Comparison of ENCODE assay signal across 1 cellular context in genomic region chr1:224430511-224431113, GRCh38.
TF ChIP-seq lines count a peak whose summit lies in the region.

No MANE protein-coding gene starts in this region.

TF ChIP-seq in K562, 482 proteins besides CTCF, POLR2A, EP300 and RAD21 (continued from another document):
- TF ChIP-seq, protein P1, sequence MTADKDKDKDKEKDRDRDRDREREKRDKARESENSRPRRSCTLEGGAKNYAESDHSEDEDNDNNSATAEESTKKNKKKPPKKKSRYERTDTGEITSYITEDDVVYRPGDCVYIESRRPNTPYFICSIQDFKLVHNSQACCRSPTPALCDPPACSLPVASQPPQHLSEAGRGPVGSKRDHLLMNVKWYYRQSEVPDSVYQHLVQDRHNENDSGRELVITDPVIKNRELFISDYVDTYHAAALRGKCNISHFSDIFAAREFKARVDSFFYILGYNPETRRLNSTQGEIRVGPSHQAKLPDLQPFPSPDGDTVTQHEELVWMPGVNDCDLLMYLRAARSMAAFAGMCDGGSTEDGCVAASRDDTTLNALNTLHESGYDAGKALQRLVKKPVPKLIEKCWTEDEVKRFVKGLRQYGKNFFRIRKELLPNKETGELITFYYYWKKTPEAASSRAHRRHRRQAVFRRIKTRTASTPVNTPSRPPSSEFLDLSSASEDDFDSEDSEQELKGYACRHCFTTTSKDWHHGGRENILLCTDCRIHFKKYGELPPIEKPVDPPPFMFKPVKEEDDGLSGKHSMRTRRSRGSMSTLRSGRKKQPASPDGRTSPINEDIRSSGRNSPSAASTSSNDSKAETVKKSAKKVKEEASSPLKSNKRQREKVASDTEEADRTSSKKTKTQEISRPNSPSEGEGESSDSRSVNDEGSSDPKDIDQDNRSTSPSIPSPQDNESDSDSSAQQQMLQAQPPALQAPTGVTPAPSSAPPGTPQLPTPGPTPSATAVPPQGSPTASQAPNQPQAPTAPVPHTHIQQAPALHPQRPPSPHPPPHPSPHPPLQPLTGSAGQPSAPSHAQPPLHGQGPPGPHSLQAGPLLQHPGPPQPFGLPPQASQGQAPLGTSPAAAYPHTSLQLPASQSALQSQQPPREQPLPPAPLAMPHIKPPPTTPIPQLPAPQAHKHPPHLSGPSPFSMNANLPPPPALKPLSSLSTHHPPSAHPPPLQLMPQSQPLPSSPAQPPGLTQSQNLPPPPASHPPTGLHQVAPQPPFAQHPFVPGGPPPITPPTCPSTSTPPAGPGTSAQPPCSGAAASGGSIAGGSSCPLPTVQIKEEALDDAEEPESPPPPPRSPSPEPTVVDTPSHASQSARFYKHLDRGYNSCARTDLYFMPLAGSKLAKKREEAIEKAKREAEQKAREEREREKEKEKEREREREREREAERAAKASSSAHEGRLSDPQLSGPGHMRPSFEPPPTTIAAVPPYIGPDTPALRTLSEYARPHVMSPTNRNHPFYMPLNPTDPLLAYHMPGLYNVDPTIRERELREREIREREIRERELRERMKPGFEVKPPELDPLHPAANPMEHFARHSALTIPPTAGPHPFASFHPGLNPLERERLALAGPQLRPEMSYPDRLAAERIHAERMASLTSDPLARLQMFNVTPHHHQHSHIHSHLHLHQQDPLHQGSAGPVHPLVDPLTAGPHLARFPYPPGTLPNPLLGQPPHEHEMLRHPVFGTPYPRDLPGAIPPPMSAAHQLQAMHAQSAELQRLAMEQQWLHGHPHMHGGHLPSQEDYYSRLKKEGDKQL (CRISPR knock-in tag; IDR thresholded peaks at IDR 0.05; ENCODE audit: borderline replicate concordance), result no peak
- TF ChIP-seq NFATC3 (IDR thresholded peaks at IDR 0.05) (0 out of 2 replicates have a peak, but pooled peaks have one; percentile 69), ZHX1 (conservative IDR thresholded peaks at IDR 0.05; ENCODE audit: low read length) (no peak), SREBF1 (IDR thresholded peaks at IDR 0.05; ENCODE audit: borderline replicate concordance, low read depth, low read length) (no peak), ZNF311 (CRISPR knock-in tag; IDR thresholded peaks at IDR 0.05) (no peak), SP2 (IDR thresholded peaks at IDR 0.05; ENCODE audit: extremely low read depth, low read depth, low read length, poor library complexity, severe bottlenecking) (no peak), BRF1 (IDR thresholded peaks at IDR 0.05; ENCODE audit: borderline replicate concordance, extremely low read depth, insufficient read length) (no peak), ZNF780A (CRISPR knock-in tag; IDR thresholded peaks at IDR 0.05) (no peak), SRSF3 (IDR thresholded peaks at IDR 0.05; ENCODE audit: insufficient read depth, low read length) (no peak), ZNF224 (CRISPR knock-in tag; IDR thresholded peaks at IDR 0.05) (no peak), ZNF584 (CRISPR knock-in tag; IDR thresholded peaks at IDR 0.05; ENCODE audit: low read depth) (no peak), FOXK2 (conservative IDR thresholded peaks at IDR 0.05 in 1 of 2, IDR thresholded peaks at IDR 0.05 in 1 of 2; ENCODE audit: low read depth in 2 of 2) (peak; percentile 71 to 81), MAFG (tag; conservative IDR thresholded peaks at IDR 0.05) (peak; percentile 70), HNRNPK (IDR thresholded peaks at IDR 0.05; ENCODE audit: low read depth, low read length, poor library complexity, severe bottlenecking) (no peak), GABPB1 (CRISPR knock-in tag; IDR thresholded peaks at IDR 0.05) (no peak), ZNF316 (IDR thresholded peaks at IDR 0.05) (peak; percentile 65), CREB3 (tag; conservative IDR thresholded peaks at IDR 0.05; ENCODE audit: low read depth) (no peak), E2F5 (CRISPR knock-in tag; IDR thresholded peaks at IDR 0.05) (no peak), PTTG1 (tag; IDR thresholded peaks at IDR 0.05; ENCODE audit: low read depth) (no peak), FOXM1 (IDR thresholded peaks at IDR 0.05; ENCODE audit: low read depth) (peak; percentile 65; the same call in 1 of the 2 replicates), FOXM1 (CRISPR knock-in tag; IDR thresholded peaks at IDR 0.05; ENCODE audit: low read depth) (no peak), SIN3A (IDR thresholded peaks at IDR 0.05; ENCODE audit: borderline replicate concordance in 2 of 2, control insufficient read depth in 1 of 2, low read depth in 2 of 2, low read length in 2 of 2) (peak; percentile 85 to 94; a peak in 3 of 4 replicates), ATF4 (CRISPR knock-in tag; IDR thresholded peaks at IDR 0.05) (no peak), HDAC1 (IDR thresholded peaks at IDR 0.05) (peak; percentile 18 to 91; a peak in 2 of 4 replicates), AFF1 (IDR thresholded peaks at IDR 0.05; ENCODE audit: low read depth in 1 of 2, partially characterized antibody in 2 of 2) (peak in 1 of 2 experiments; percentile 35), PHF20 (IDR thresholded peaks at IDR 0.05; ENCODE audit: partially characterized antibody) (no peak), ZNF146 (CRISPR knock-in tag; IDR thresholded peaks at IDR 0.05; ENCODE audit: unreplicated experiment) (no peak)
